ENCODE assay signal across 1 cellular context in the genomic region with DNA sequence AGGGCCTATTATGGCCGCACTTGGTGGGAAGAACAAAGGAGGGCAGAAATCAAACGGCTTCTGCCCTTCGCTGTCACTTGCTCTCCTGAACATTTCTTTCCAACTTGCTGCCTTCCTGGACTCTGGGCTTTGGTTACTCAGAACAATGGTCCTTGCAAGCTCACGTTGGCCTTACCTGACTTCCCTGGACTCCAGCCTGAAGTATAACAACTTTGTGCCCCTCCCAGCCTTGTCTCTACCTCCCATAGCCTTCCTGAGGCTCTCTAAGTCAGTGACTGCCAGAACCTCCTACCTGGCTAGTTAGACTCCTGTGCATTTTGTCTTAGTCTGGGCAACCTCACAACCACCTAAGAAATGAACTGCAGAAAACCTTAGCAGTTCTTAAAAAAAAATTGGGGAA.
TF ChIP-seq lines count a peak whose summit lies in the region.

No MANE protein-coding gene starts in this region.

TF ChIP-seq in K562, 482 proteins besides CTCF, POLR2A, EP300 and RAD21:
- TF ChIP-seq, protein P1, sequence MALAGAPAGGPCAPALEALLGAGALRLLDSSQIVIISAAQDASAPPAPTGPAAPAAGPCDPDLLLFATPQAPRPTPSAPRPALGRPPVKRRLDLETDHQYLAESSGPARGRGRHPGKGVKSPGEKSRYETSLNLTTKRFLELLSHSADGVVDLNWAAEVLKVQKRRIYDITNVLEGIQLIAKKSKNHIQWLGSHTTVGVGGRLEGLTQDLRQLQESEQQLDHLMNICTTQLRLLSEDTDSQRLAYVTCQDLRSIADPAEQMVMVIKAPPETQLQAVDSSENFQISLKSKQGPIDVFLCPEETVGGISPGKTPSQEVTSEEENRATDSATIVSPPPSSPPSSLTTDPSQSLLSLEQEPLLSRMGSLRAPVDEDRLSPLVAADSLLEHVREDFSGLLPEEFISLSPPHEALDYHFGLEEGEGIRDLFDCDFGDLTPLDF (CRISPR knock-in tag; IDR thresholded peaks at IDR 0.05) = no peak
- no peak for TF ChIP-seq KLF16 (IDR thresholded peaks at IDR 0.05)
- TF ChIP-seq ZNF507 (tag; conservative IDR thresholded peaks at IDR 0.05) = no peak
- no peak for TF ChIP-seq MEF2D (tag; conservative IDR thresholded peaks at IDR 0.05; ENCODE audit: low read depth)
- no peak for TF ChIP-seq MTF1 (CRISPR knock-in tag; IDR thresholded peaks at IDR 0.05; ENCODE audit: borderline replicate concordance)
- no peak for TF ChIP-seq ESRRA (IDR thresholded peaks at IDR 0.05; ENCODE audit: borderline replicate concordance, low read depth)
- TF ChIP-seq POLR2B (IDR thresholded peaks at IDR 0.05; ENCODE audit: low read depth, partially characterized antibody) = no peak
- TF ChIP-seq, protein P2, sequence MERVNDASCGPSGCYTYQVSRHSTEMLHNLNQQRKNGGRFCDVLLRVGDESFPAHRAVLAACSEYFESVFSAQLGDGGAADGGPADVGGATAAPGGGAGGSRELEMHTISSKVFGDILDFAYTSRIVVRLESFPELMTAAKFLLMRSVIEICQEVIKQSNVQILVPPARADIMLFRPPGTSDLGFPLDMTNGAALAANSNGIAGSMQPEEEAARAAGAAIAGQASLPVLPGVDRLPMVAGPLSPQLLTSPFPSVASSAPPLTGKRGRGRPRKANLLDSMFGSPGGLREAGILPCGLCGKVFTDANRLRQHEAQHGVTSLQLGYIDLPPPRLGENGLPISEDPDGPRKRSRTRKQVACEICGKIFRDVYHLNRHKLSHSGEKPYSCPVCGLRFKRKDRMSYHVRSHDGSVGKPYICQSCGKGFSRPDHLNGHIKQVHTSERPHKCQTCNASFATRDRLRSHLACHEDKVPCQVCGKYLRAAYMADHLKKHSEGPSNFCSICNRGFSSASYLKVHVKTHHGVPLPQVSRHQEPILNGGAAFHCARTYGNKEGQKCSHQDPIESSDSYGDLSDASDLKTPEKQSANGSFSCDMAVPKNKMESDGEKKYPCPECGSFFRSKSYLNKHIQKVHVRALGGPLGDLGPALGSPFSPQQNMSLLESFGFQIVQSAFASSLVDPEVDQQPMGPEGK (CRISPR knock-in tag; IDR thresholded peaks at IDR 0.05; ENCODE audit: borderline replicate concordance) = no peak
- TF ChIP-seq RCOR1 (IDR thresholded peaks at IDR 0.05; ENCODE audit: borderline replicate concordance in 1 of 2, low read depth in 2 of 2, low read length in 2 of 2) = no peak
- no peak for TF ChIP-seq FIP1L1 (IDR thresholded peaks at IDR 0.05; ENCODE audit: low read depth, low read length, poor library complexity, severe bottlenecking)
- no peak for TF ChIP-seq BDP1 (IDR thresholded peaks at IDR 0.05; ENCODE audit: insufficient read depth, insufficient read length)
- TF ChIP-seq MAFK (IDR thresholded peaks at IDR 0.05; ENCODE audit: low read length) = no peak
- TF ChIP-seq ZFP30 (CRISPR knock-in tag; IDR thresholded peaks at IDR 0.05; ENCODE audit: borderline replicate concordance) = no peak
- TF ChIP-seq BCOR (IDR thresholded peaks at IDR 0.05) = no peak
- no peak for TF ChIP-seq PYGO2 (tag; IDR thresholded peaks at IDR 0.05)
